Comparison of ENCODE assay signal across 8 cellular contexts in genomic region chr20:48986899-48987298, GRCh38. TPM values are rescaled to one million over a fixed set of nuclear protein-coding genes. Genes with fewer than 3 reads are reported as not detected.
A peak's percentile ranks its signal among the peaks of the same experiment; 100 is the strongest.
DNase-seq lines count a peak whose midpoint lies in the region; ATAC-seq and TF ChIP-seq lines count a peak whose summit lies in the region.

No MANE protein-coding gene starts in this region.

- TF ChIP-seq EP300 in suprapubic skin (IDR thresholded peaks at IDR 0.05): no peak

- H3K36me3 ChIP-seq in kidney epithelial cell (ENCODE audit: control insufficient read depth, insufficient read depth, low read length) (peaks cover 3% of the 10 kb centered on the region), suprapubic skin (peaks cover 97% of the 10 kb centered on the region)

- in situ Hi-C loops in Caki2 (cut with HindIII; ENCODE audit: low pct_unique_long_range_greater_than_20kb, low sequenced_read_pairs): no loop called here

- no peak for TF ChIP-seq POLR2A in suprapubic skin (IDR thresholded peaks at IDR 0.05)

- DNase-seq in Caki2 (ENCODE audit: low read depth): peak; percentile 25
- DNase-seq in HL-60 (ENCODE audit: low read depth in 1 of 2, low spot score in 1 of 2): peak in 1 of 2 experiments; percentile 3
- DNase-seq in SW480 (ENCODE audit: low spot score): peak; percentile 44
- DNase-seq in kidney epithelial cell (ENCODE audit: low read depth): no peak
- no peak for DNase-seq in suprapubic skin (ENCODE audit: low spot score in 2 of 2)
- DNase-seq in EL: no peak
- DNase-seq in Right ventricle myocardium superior: no peak

- ATAC-seq in HG03378 (IDR thresholded peaks at IDR 0.05; ENCODE audit: unreplicated experiment) (no peak), Right ventricle myocardium superior (ENCODE audit: poor library complexity) (no peak)

- H3K9me3 ChIP-seq in suprapubic skin: no peaks in the 10 kb centered on the region

- no peak overlapping the region for H3K4me3 ChIP-seq in HL-60 (replicated peaks; ENCODE audit: insufficient read depth, low read length)
- H3K4me3 ChIP-seq in kidney epithelial cell (ENCODE audit: low read depth, low read length): no peak overlapping the region
- no peak overlapping the region for H3K4me3 ChIP-seq in suprapubic skin

- WGBS in suprapubic skin: 64% methylated on average over 1 of the region's 2 CpGs

- no peaks in the 10 kb centered on the region for H3K4me1 ChIP-seq in suprapubic skin

- intact Hi-C loops in Right ventricle myocardium superior (cut with DNase I): loop anchor here (10.0 kb wide), 1 partner anchor 108 kb away; no protein-coding TSS in a partner anchor

- H3K27ac ChIP-seq in HL-60 (replicated peaks) (no peak overlapping the region), suprapubic skin (no peak overlapping the region)

- TF ChIP-seq CTCF in HL-60 (IDR thresholded peaks at IDR 0.05; ENCODE audit: insufficient read depth, low read length) (peak; percentile 23), kidney epithelial cell (IDR thresholded peaks at IDR 0.05; ENCODE audit: insufficient read depth, low read length, poor library complexity, severe bottlenecking) (peak; percentile 43), suprapubic skin (IDR thresholded peaks at IDR 0.05) (peak in 1 of 2 donors; percentile 16)

- H3K27me3 ChIP-seq in HL-60 (ENCODE audit: insufficient read depth, poor library complexity, severe bottlenecking) (no peaks in the 10 kb centered on the region), kidney epithelial cell (ENCODE audit: control insufficient read depth, insufficient read depth, low read length) (no peaks in the 10 kb centered on the region), suprapubic skin (no peaks in the 10 kb centered on the region)

RNA-seq across cellular contexts. Expression of gene CSE1L, which starts 59.2 kb away (rescaled TPM):
- total RNA-seq in Caki2 (2014; rRNA removed; shearing (Covaris generic); ENCODE audit: low replicate concordance): 117 and 154 TPM in 2 replicates
- 64.9 and 66.5 TPM in 2 replicates for total RNA-seq in kidney epithelial cell
- total RNA-seq in suprapubic skin: 10 to 100 TPM; 38.4 to 47.0 (median 42.6) TPM
- 36.7 TPM for total RNA-seq in Right ventricle myocardium superior

Comparison
In these comparisons a context has a peak if more than half of its experiments do, and no peak if none do; other contexts are left out.
1. DNase-seq: peak in Caki2 (single experiment) and SW480 (single experiment); none in kidney epithelial cell (single experiment), suprapubic skin (0 of 2), EL (single experiment) and Right ventricle myocardium superior (single experiment).